In genomic region chr1:8674912-8675311, GRCh38 we compare ENCODE assay signal across 15 cellular contexts.
A peak's percentile ranks its signal among the peaks of the same experiment; 100 is the strongest.
DNase-seq lines count a peak whose midpoint lies in the region; ATAC-seq and TF ChIP-seq lines count a peak whose summit lies in the region.
"Had no signal": no experiment of that assay in that cellular context is flagged by ENCODE, and none has a peak within 500 bp of the region (broad histone marks: within the 10 kb centered on the region; RNA-seq: fewer than 3 reads in every experiment).

No MANE protein-coding gene starts in this region.

- H3K4me2 ChIP-seq in PC-3 (ENCODE audit: low read length) = peak overlapping the region; percentile 26

- 0 out of 2 replicates have a peak overlapping the region, but pooled peaks have one; percentile 7 for H3K27ac ChIP-seq in PC-3 (ENCODE audit: low read length)
- H3K27ac ChIP-seq: skin epidermis had no signal

- peaks cover 90% of the 10 kb centered on the region for H3K79me2 ChIP-seq in PC-3 (ENCODE audit: low read length)

- H3K9ac ChIP-seq in PC-3 (ENCODE audit: low read length) = no peak overlapping the region
- H3K9ac ChIP-seq in endocrine pancreas (ENCODE audit: control insufficient read depth, insufficient read depth, low read length) = no peak overlapping the region

- BruUV-seq in PC-3 (replicated peaks; lab: Mats Ljungman, UMichigan) = no TSS peak

- no peaks in the 10 kb centered on the region for H3F3A ChIP-seq in PC-3 (ENCODE audit: low read length, unreplicated experiment)

- H4K20me1 ChIP-seq in PC-3 (ENCODE audit: low read length) = peaks cover 13% of the 10 kb centered on the region; the same call in 1 of the 2 replicates

- POLR2A ChIA-PET in PC-3 (lab: Charles Lee; ENCODE audit: unreplicated experiment) = no interaction called here

- H3K4me3 ChIP-seq in PC-3 (ENCODE audit: low read length) = no peak overlapping the region
- H3K4me3 ChIP-seq in endocrine pancreas (ENCODE audit: control insufficient read depth, insufficient read depth, low read length) = peak overlapping the region; percentile 5
- H3K4me3 ChIP-seq: HAP-1, skin epidermis had no signal

- DNase-seq in NCI-H1436 (lab: John Stamatoyannopoulos, UW) = peak; percentile 18
- no peak for DNase-seq in NCI-H1436 treated with DMSO at 0.1 percent for 48 hours (lab: John Stamatoyannopoulos, UW)
- DNase-seq in PC-3 = peak; percentile 58
- peak; percentile 61 for DNase-seq in renal cortical epithelial cell (ENCODE audit: low read depth)
- no peak for DNase-seq in stimulated activated CD4-positive, alpha-beta T cell treated with anti-CD3 and anti-CD28 coated beads, Interleukin-4, amount 100 ng/mL, for 4 hours
- DNase-seq in NCI-H748 (lab: John Stamatoyannopoulos, UW; ENCODE audit: unreplicated experiment) = no peak
- no peak for DNase-seq in activated CD4-positive, CD25-positive, alpha-beta regulatory T cell (lab: John Stamatoyannopoulos, UW)
- DNase-seq: 8988T; activated CD4-positive, alpha-beta T cell treated with anti-CD3 and anti-CD28 coated beads, Interleukin-2, amount 50 U/mL, for 1 hour; activated gamma-delta T cell treated with Interleukin-2 at 50 U/mL for 16 hours; OCI-M1 had no signal

- intact Hi-C loops in PC-3 (cut with micrococcal nuclease) = no loop called here

- TF ChIP-seq CTCF in PC-3 (conservative IDR thresholded peaks at IDR 0.05; ENCODE audit: low read depth, low read length) = no peak

- peak; percentile 66 for ATAC-seq in PC-3
- ATAC-seq: natural killer cell treated with Interleukin-12 subunit alpha and Interleukin-12 subunit beta and Interleukin-15 and Interleukin-18, amount 100 ng/mL, for 72 hours had no signal

- H3K27me3 ChIP-seq in PC-3 (ENCODE audit: low read length) = no peaks in the 10 kb centered on the region
- H3K27me3 ChIP-seq in endocrine pancreas (ENCODE audit: control insufficient read depth, insufficient read depth, low read length) = no peaks in the 10 kb centered on the region

- CTCF ChIA-PET in PC-3 (lab: Charles Lee) = no interaction called here

- no peak overlapping the region for H2AFZ ChIP-seq in PC-3 (ENCODE audit: low read length)

- H3K4me1 ChIP-seq in PC-3 (ENCODE audit: insufficient read depth, low read length) (peaks cover 47% of the 10 kb centered on the region), endocrine pancreas (ENCODE audit: control insufficient read depth, insufficient read depth, low read length) (peaks cover 30% of the 10 kb centered on the region)

- H3K9me3 ChIP-seq in PC-3 (ENCODE audit: low read length) (no peaks in the 10 kb centered on the region), endocrine pancreas (ENCODE audit: control insufficient read depth, low read length) (no peaks in the 10 kb centered on the region)
- H3K9me3 ChIP-seq: HAP-1 had no signal

- H3K9me2 ChIP-seq in PC-3 (replicated peaks; ENCODE audit: low read length) = no peaks in the 10 kb centered on the region

- H3K36me3 ChIP-seq in PC-3 (ENCODE audit: low read depth, low read length) (no peaks in the 10 kb centered on the region), endocrine pancreas (ENCODE audit: control insufficient read depth, insufficient read depth, low read length) (no peaks in the 10 kb centered on the region)
- H3K36me3 ChIP-seq: HAP-1 had no signal

Comparison
In these comparisons a context has a peak if more than half of its experiments do, and no peak if none do; other contexts are left out.
1. DNase-seq: peak in NCI-H1436 (single experiment), PC-3 (single experiment) and renal cortical epithelial cell (single experiment); none in NCI-H1436 treated with DMSO at 0.1 percent for 48 hours (single experiment), stimulated activated CD4-positive, alpha-beta T cell treated with anti-CD3 and anti-CD28 coated beads, Interleukin-4, amount 100 ng/mL, for 4 hours (0 of 2), NCI-H748 (single experiment) and activated CD4-positive, CD25-positive, alpha-beta regulatory T cell (0 of 4).